28 cellular contexts compared by ENCODE assay signal in genomic region chr12:76119887-76120286, GRCh38. TPM values are rescaled to one million over a fixed set of nuclear protein-coding genes. Genes with fewer than 3 reads are reported as not detected.
DNase-seq lines count a peak whose midpoint lies in the region; ATAC-seq, FAIRE-seq and TF ChIP-seq lines count a peak whose summit lies in the region.
"Had no signal": no experiment of that assay in that cellular context is flagged by ENCODE, and none has a peak within 500 bp of the region (broad histone marks: within the 10 kb centered on the region; RNA-seq: fewer than 3 reads in every experiment).

No MANE protein-coding gene starts in this region.

- H3K9me3 Mint-ChIP-seq in activated T-cell treated with anti-CD3 and anti-CD28 coated beads, Interleukin-2, amount 50 U/mL, for 72 hours = no peaks in the 10 kb centered on the region
- no peaks in the 10 kb centered on the region for H3K9me3 Mint-ChIP-seq in activated T-cell treated with anti-CD3 and anti-CD28 coated beads, Interleukin-2, amount 50 U/mL, for 24 hours
- H3K9me3 Mint-ChIP-seq in GM23338 (no peaks in the 10 kb centered on the region), neural progenitor cell (no peaks in the 10 kb centered on the region)
- H3K9me3 Mint-ChIP-seq: CD8-positive, alpha-beta T cell had no signal

- H3K4me3 ChIP-seq in GM23338 (no peak overlapping the region), bronchial epithelial cell (ENCODE audit: low read depth, low read length) (no peak overlapping the region), neural progenitor cell (no peak overlapping the region)
- H3K4me3 ChIP-seq: A549; BLaER1 treated with 17β-estradiol and CSF1 and Interleukin-3, amounts not matched to agents 10 nM and 100 nM; GM12878; PC-9; SJSA1 had no signal

- H3K4me1 ChIP-seq in GM23338 (ENCODE audit: insufficient read depth) (no peaks in the 10 kb centered on the region), neural progenitor cell (no peaks in the 10 kb centered on the region)
- H3K4me1 ChIP-seq: A549; BLaER1 treated with 17β-estradiol and CSF1 and Interleukin-3, amounts not matched to agents 10 nM and 100 nM; Caco-2 had no signal

- peak; percentile 36 for FAIRE-seq in bronchial epithelial cell (lab: Jason Lieb, UNC)
- FAIRE-seq: A549, GM12878, HepG2 had no signal

- no peaks in the 10 kb centered on the region for H3K4me1 Mint-ChIP-seq in activated T-cell treated with anti-CD3 and anti-CD28 coated beads, Interleukin-2, amount 50 U/mL, for 72 hours (ENCODE audit: low read depth)
- H3K4me1 Mint-ChIP-seq in activated T-cell treated with anti-CD3 and anti-CD28 coated beads, Interleukin-2, amount 50 U/mL, for 24 hours (ENCODE audit: low read depth) = no peaks in the 10 kb centered on the region
- H3K4me1 Mint-ChIP-seq in GM23338 (no peaks in the 10 kb centered on the region), neural progenitor cell (peaks cover 3% of the 10 kb centered on the region)

- no peak for DNase-seq in activated T-cell treated with anti-CD3 and anti-CD28 coated beads, Interleukin-2, amount 50 U/mL, for 72 hours
- DNase-seq in activated T-cell treated with anti-CD3 and anti-CD28 coated beads, Interleukin-2, amount 50 U/mL, for 24 hours = no peak
- no peak for DNase-seq in GM23338 (ENCODE audit: low spot score)
- DNase-seq in bronchial epithelial cell (ENCODE audit: low read depth) = no peak
- DNase-seq in neural progenitor cell (ENCODE audit: low spot score) = peak; percentile 8
- no peak for DNase-seq in OCI-M1 (lab: John Stamatoyannopoulos, UW)
- no peak for DNase-seq in GM13977 (ENCODE audit: low spot score)
- DNase-seq: AML-193; Caco-2; CD8-positive, alpha-beta T cell; Kasumi-1; NCI-H1105 treated with DMSO at 0.1 percent for 48 hours; NCI-H146; NCI-H1930; NCI-H2107; NCI-H446 treated with DMSO at 0.1 percent for 48 hours; NCI-H526; NCI-H82; NK-92 treated with Interleukin-12 subunit alpha and Interleukin-12 subunit beta, amount 100 ng/mL, for 24 hours; PC-9 had no signal

- in situ Hi-C loops in GM13977 (cut with MboI; ENCODE audit: low pct_unique_long_range_greater_than_20kb, low sequenced_read_pairs, unreplicated experiment) = no loop called here

- no peak overlapping the region for H3K27ac Mint-ChIP-seq in activated T-cell treated with anti-CD3 and anti-CD28 coated beads, Interleukin-2, amount 50 U/mL, for 72 hours
- no peak overlapping the region for H3K27ac Mint-ChIP-seq in activated T-cell treated with anti-CD3 and anti-CD28 coated beads, Interleukin-2, amount 50 U/mL, for 24 hours
- H3K27ac Mint-ChIP-seq in GM23338 (no peak overlapping the region), neural progenitor cell (no peak overlapping the region)
- H3K27ac Mint-ChIP-seq: CD8-positive, alpha-beta T cell had no signal

- H3K9me3 ChIP-seq in neural progenitor cell (ENCODE audit: low read depth) = no peaks in the 10 kb centered on the region
- H3K9me3 ChIP-seq: A549, Caco-2, SJSA1 had no signal

- no peaks in the 10 kb centered on the region; the same call in 1 of the 2 replicates for H3K9me2 ChIP-seq in GM23338 (ENCODE audit: insufficient read depth)

- peak; percentile 55 to 68 for ATAC-seq in activated T-cell treated with anti-CD3 and anti-CD28 coated beads, Interleukin-2, amount 50 U/mL, for 72 hours (replicated peaks in 1 of 2)
- ATAC-seq in GM23338 (no peak), HG02623 (IDR thresholded peaks at IDR 0.05; ENCODE audit: unreplicated experiment) (no peak)
- ATAC-seq: A549; CD8-positive, alpha-beta T cell; GM12878; HCT116; HepG2; Right ventricle myocardium inferior had no signal

- no peak for TF ChIP-seq CTCF in GM23338 (conservative IDR thresholded peaks at IDR 0.05; ENCODE audit: low read depth in 2 of 2)
- TF ChIP-seq CTCF in bronchial epithelial cell (IDR thresholded peaks at IDR 0.05; ENCODE audit: insufficient read depth, low read length, severe bottlenecking) = no peak
- no peak for TF ChIP-seq CTCF in neural progenitor cell (IDR thresholded peaks at IDR 0.05)
- no peak for TF ChIP-seq CTCF in GM13977 (IDR thresholded peaks at IDR 0.05; ENCODE audit: extremely low read depth, insufficient read depth, missing control alignments)

- H3K27me3 ChIP-seq in GM23338 (ENCODE audit: insufficient read depth) = no peaks in the 10 kb centered on the region
- no peaks in the 10 kb centered on the region for H3K27me3 ChIP-seq in bronchial epithelial cell (ENCODE audit: control insufficient read depth, insufficient read depth, low read length)
- H3K27me3 ChIP-seq in neural progenitor cell = no peaks in the 10 kb centered on the region
- H3K27me3 ChIP-seq: BLaER1 treated with 17β-estradiol and CSF1 and Interleukin-3, amounts not matched to agents 10 nM and 100 nM; SJSA1 had no signal

- H3K4me2 ChIP-seq in GM23338 (no peak overlapping the region), neural progenitor cell (no peak overlapping the region)
- H3K4me2 ChIP-seq: A549; BLaER1 treated with 17β-estradiol and CSF1 and Interleukin-3, amounts not matched to agents 10 nM and 100 nM; PC-9 had no signal

- H3K79me2 ChIP-seq in GM23338 (replicated peaks; ENCODE audit: insufficient read depth) = no peaks in the 10 kb centered on the region
- H3K79me2 ChIP-seq in neural progenitor cell (ENCODE audit: low read depth) = no peaks in the 10 kb centered on the region

- no peak overlapping the region for H3K4me3 Mint-ChIP-seq in activated T-cell treated with anti-CD3 and anti-CD28 coated beads, Interleukin-2, amount 50 U/mL, for 72 hours
- H3K4me3 Mint-ChIP-seq in activated T-cell treated with anti-CD3 and anti-CD28 coated beads, Interleukin-2, amount 50 U/mL, for 24 hours = no peak overlapping the region
- no peak overlapping the region for H3K4me3 Mint-ChIP-seq in GM23338
- no peak overlapping the region for H3K4me3 Mint-ChIP-seq in neural progenitor cell
- H3K4me3 Mint-ChIP-seq: CD8-positive, alpha-beta T cell had no signal

- H2AFZ ChIP-seq in GM23338 = peak overlapping the region; percentile 21; the same call in 1 of the 2 replicates
- H2AFZ ChIP-seq in neural progenitor cell (replicated peaks) = no peak overlapping the region
- H2AFZ ChIP-seq: PC-9 had no signal

- H4K20me1 ChIP-seq in GM23338 (replicated peaks; ENCODE audit: insufficient read depth) (no peaks in the 10 kb centered on the region), neural progenitor cell (ENCODE audit: low read depth) (no peaks in the 10 kb centered on the region)
- H4K20me1 ChIP-seq: BLaER1 treated with 17β-estradiol and CSF1 and Interleukin-3, amounts not matched to agents 10 nM and 100 nM had no signal

- H3K27ac ChIP-seq in GM23338 (ENCODE audit: low read depth) (no peak overlapping the region), neural progenitor cell (no peak overlapping the region)
- H3K27ac ChIP-seq: A549; BLaER1 treated with 17β-estradiol and CSF1 and Interleukin-3, amounts not matched to agents 10 nM and 100 nM; PC-9; SJSA1 had no signal

- H3K36me3 ChIP-seq in GM23338 (ENCODE audit: insufficient read depth) (no peaks in the 10 kb centered on the region), bronchial epithelial cell (ENCODE audit: control insufficient read depth, insufficient read depth, low read length) (no peaks in the 10 kb centered on the region), neural progenitor cell (no peaks in the 10 kb centered on the region)
- H3K36me3 ChIP-seq: BLaER1 treated with 17β-estradiol and CSF1 and Interleukin-3, amounts not matched to agents 10 nM and 100 nM; SJSA1 had no signal

- no peaks in the 10 kb centered on the region for H3K27me3 Mint-ChIP-seq in activated T-cell treated with anti-CD3 and anti-CD28 coated beads, Interleukin-2, amount 50 U/mL, for 72 hours (ENCODE audit: low read depth)
- H3K27me3 Mint-ChIP-seq in activated T-cell treated with anti-CD3 and anti-CD28 coated beads, Interleukin-2, amount 50 U/mL, for 24 hours = no peaks in the 10 kb centered on the region
- H3K27me3 Mint-ChIP-seq in GM23338 (ENCODE audit: insufficient read depth, low read depth, poor library complexity) (no peaks in the 10 kb centered on the region), neural progenitor cell (ENCODE audit: insufficient read depth, low read depth) (no peaks in the 10 kb centered on the region)

- H3F3A ChIP-seq in GM23338 (replicated peaks; ENCODE audit: low read depth) = 0 out of 2 replicates have a peak, but pooled peaks cover 3% of the 10 kb centered on the region
- H3F3A ChIP-seq in neural progenitor cell (ENCODE audit: low read depth) = peaks cover 11% of the 10 kb centered on the region

- H3K36me3 Mint-ChIP-seq in activated T-cell treated with anti-CD3 and anti-CD28 coated beads, Interleukin-2, amount 50 U/mL, for 72 hours (ENCODE audit: insufficient read depth in 2 of 2) = no peaks in the 10 kb centered on the region
- no peaks in the 10 kb centered on the region for H3K36me3 Mint-ChIP-seq in activated T-cell treated with anti-CD3 and anti-CD28 coated beads, Interleukin-2, amount 50 U/mL, for 24 hours (ENCODE audit: low read depth)
- H3K36me3 Mint-ChIP-seq in GM23338 (ENCODE audit: low read depth) (no peaks in the 10 kb centered on the region), neural progenitor cell (no peaks in the 10 kb centered on the region)
- H3K36me3 Mint-ChIP-seq: CD8-positive, alpha-beta T cell had no signal

- H3K9ac ChIP-seq in neural progenitor cell = no peak overlapping the region
- H3K9ac ChIP-seq: BLaER1 treated with 17β-estradiol and CSF1 and Interleukin-3, amounts not matched to agents 10 nM and 100 nM had no signal

RNA-seq across cellular contexts. Expression of gene NAP1L1, which starts 35.4 kb away (rescaled TPM):
- total RNA-seq in activated T-cell treated with anti-CD3 and anti-CD28 coated beads, Interleukin-2, amount 50 U/mL, for 72 hours = 100 to 1,000 TPM; 849 to 969 TPM
- 658 and 693 TPM in 2 replicates for total RNA-seq in GM23338 (2014; rRNA removed; shearing (Covaris generic))
- polyA plus RNA-seq in GM23338 (2016; fragmentation: Nextera tagmentation; extraction: Ambion mirVana) = 996 and 999 TPM in 2 replicates
- total RNA-seq in bronchial epithelial cell = 160 and 166 TPM in 2 replicates
- total RNA-seq in neural progenitor cell (ENCODE audit: low replicate concordance) = 907 and 1,539 TPM in 2 replicates

Comparison
In these comparisons a context has a peak if more than half of its experiments do, and no peak if none do; other contexts are left out.
1. ATAC-seq: peak in activated T-cell treated with anti-CD3 and anti-CD28 coated beads, Interleukin-2, amount 50 U/mL, for 72 hours (2 of 2); none in GM23338 (single experiment) and HG02623 (single experiment).